ENCODE assay signal across 5 cellular contexts in the genomic region with DNA sequence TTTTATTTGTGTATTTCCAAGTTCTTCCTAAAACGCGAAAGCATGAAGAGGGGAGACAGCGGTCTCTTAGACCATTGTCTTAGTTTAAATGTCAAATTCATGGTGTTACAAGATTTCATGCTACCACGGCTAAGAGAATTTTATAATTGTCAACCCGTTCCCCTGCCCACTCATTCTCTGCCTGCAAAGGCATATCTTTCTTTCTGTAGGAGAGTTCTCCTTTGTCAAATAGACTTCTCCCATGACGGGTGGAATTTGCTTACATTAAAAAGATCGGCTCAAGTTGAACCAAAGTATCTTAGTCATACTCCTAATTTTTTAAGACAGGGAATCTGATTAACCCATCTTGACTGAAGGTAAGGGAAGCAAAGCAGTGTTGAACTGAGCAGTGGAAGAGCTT.
"Had no signal": no experiment of that assay in that cellular context is flagged by ENCODE, and none has a peak within 500 bp of the region (broad histone marks: within the 10 kb centered on the region; RNA-seq: fewer than 3 reads in every experiment).

No MANE protein-coding gene starts in this region.

- H3K4me1 Mint-ChIP-seq: IgD-negative memory B cell had no signal

- H3K27ac ChIP-seq: HL-60 had no signal

- H3K9me3 Mint-ChIP-seq: IgD-negative memory B cell had no signal

- ATAC-seq: K562 had no signal

- H3K36me3 Mint-ChIP-seq: IgD-negative memory B cell had no signal

- H3K4me3 ChIP-seq: K562 had no signal

- DNase-seq: IMR-90, KBM-7 had no signal

- H3K4me3 Mint-ChIP-seq: IgD-negative memory B cell had no signal
